18 cellular contexts compared by ENCODE assay signal in the genomic region with DNA sequence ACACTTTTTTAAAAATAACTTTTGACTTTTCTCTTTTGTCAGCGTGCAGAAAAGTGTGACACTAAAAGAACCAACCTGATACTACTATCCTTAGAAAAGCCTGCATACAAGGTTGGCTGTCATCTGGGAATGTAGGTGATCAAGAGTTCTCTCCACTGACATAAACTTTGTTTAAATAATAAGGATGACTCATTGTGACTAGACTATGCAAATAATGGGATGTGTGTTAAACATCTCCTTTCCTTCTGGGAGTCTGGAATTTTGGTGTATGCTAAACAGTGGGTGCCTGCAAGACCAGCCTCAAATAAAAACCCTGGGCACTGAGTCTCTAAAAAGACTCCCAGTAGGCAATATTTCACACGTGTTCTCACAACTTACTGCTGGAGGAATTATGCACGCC.
"Had no signal": no experiment of that assay in that cellular context is flagged by ENCODE, and none has a peak within 500 bp of the region (broad histone marks: within the 10 kb centered on the region; RNA-seq: fewer than 3 reads in every experiment).

No MANE protein-coding gene starts in this region.

- FAIRE-seq: endothelial cell of umbilical vein, frontal cortex had no signal

- H3K27me3 ChIP-seq: body of pancreas, thyroid gland had no signal

- H3K27ac ChIP-seq: body of pancreas, skin epidermis, thyroid gland had no signal

- H3K9me3 ChIP-seq: body of pancreas, thyroid gland had no signal

- H3K4me3 ChIP-seq: body of pancreas, skin epidermis, thyroid gland had no signal

- H3K4me1 ChIP-seq: body of pancreas, thyroid gland had no signal

- DNase-seq: activated CD4-positive, alpha-beta T cell treated with anti-CD3 and anti-CD28 coated beads for 36 hours; activated CD8-positive, alpha-beta T cell treated with anti-CD3 and anti-CD28 coated beads for 36 hours; activated naive CD8-positive, alpha-beta T cell treated with anti-CD3 and anti-CD28 coated beads for 36 hours; activated T-cell treated with anti-CD3 and anti-CD28 coated beads, Interleukin-2, amount 50 U/mL, for 48 hours; amygdala; body of pancreas; effector CD8-positive, alpha-beta T cell; head of caudate nucleus; kidney glomerular epithelial cell; nephron progenitor cell; right cardiac atrium; stimulated activated CD4-positive, alpha-beta T cell treated with anti-CD3 and anti-CD28 coated beads, Interleukin-15, amount 100 ng/mL, for 24 hours; stimulated activated CD4-positive, alpha-beta T cell treated with anti-CD3 and anti-CD28 coated beads, Interleukin-4, amount 100 ng/mL, for 1 hour; stimulated activated naive B cell treated with anti-CD40 and anti-IgM and Interleukin-4, amounts not matched to agents 10 μg/mL and 1 μg/mL and 100 μg/mL, for 72 hours; thyroid gland had no signal

- ATAC-seq: activated CD4-positive, alpha-beta T cell treated with anti-CD3 and anti-CD28 coated beads for 36 hours; activated CD8-positive, alpha-beta T cell treated with anti-CD3 and anti-CD28 coated beads for 36 hours; body of pancreas; right cardiac atrium; stimulated activated naive B cell treated with anti-CD40 and anti-IgM and Interleukin-4, amounts not matched to agents 10 μg/mL and 1 μg/mL and 100 μg/mL, for 72 hours had no signal

- H3K36me3 ChIP-seq: thyroid gland had no signal
